ENCODE assay signal across 1 cellular context in genomic region chrX:103063191-103063845, GRCh38.
TF ChIP-seq lines count a peak whose summit lies in the region.

No MANE protein-coding gene starts in this region.

TF ChIP-seq in H1, 55 proteins besides CTCF, POLR2A, EP300 and RAD21 (continued from another document):
- TF ChIP-seq TEAD4 (IDR thresholded peaks at IDR 0.05; ENCODE audit: low read depth, low read length) (no peak), TAF7 (optimal IDR thresholded peaks at IDR 0.05; ENCODE audit: borderline replicate concordance, low read depth, low read length) (no peak), MAFK (IDR thresholded peaks at IDR 0.05; ENCODE audit: low read depth, low read length) (no peak), SIRT6 (IDR thresholded peaks at IDR 0.05; ENCODE audit: low read length) (no peak), SIN3A (conservative IDR thresholded peaks at IDR 0.05 in 1 of 2, IDR thresholded peaks at IDR 0.05 in 1 of 2; ENCODE audit: low read depth in 1 of 2, low read length in 2 of 2) (peak; percentile 91 to 96), JUND (IDR thresholded peaks at IDR 0.05; ENCODE audit: low read length) (no peak), RBBP5 (IDR thresholded peaks at IDR 0.05; ENCODE audit: borderline replicate concordance, low read depth, low read length) (no peak), TBP (IDR thresholded peaks at IDR 0.05; ENCODE audit: low read depth, low read length) (no peak), CTBP2 (IDR thresholded peaks at IDR 0.05; ENCODE audit: borderline replicate concordance, insufficient read depth, insufficient read length, low read length) (no peak), YY1 (IDR thresholded peaks at IDR 0.05; ENCODE audit: low read depth, low read length) (peak; percentile 81), SAP30 (IDR thresholded peaks at IDR 0.05; ENCODE audit: insufficient read depth, insufficient replicate concordance, low read length) (peak; percentile 85), TCF12 (IDR thresholded peaks at IDR 0.05; ENCODE audit: low read depth, low read length) (no peak), KDM4A (IDR thresholded peaks at IDR 0.05; ENCODE audit: low read depth, low read length, severe bottlenecking) (no peak), TAF1 (IDR thresholded peaks at IDR 0.05; ENCODE audit: low read depth, low read length) (0 out of 2 replicates have a peak, but pooled peaks have one; percentile 8), CBX5 (IDR thresholded peaks at IDR 0.05; ENCODE audit: low read depth, low read length) (no peak), FOSL1 (IDR thresholded peaks at IDR 0.05; ENCODE audit: insufficient read depth, low read depth, low read length) (no peak), BCL11A (IDR thresholded peaks at IDR 0.05; ENCODE audit: low read depth in 2 of 2, low read length in 2 of 2) (no peak), RXRA (IDR thresholded peaks at IDR 0.05; ENCODE audit: insufficient read depth, low read depth, low read length) (no peak)
